Comparison of ENCODE assay signal across 1 cellular context in the genomic region with DNA sequence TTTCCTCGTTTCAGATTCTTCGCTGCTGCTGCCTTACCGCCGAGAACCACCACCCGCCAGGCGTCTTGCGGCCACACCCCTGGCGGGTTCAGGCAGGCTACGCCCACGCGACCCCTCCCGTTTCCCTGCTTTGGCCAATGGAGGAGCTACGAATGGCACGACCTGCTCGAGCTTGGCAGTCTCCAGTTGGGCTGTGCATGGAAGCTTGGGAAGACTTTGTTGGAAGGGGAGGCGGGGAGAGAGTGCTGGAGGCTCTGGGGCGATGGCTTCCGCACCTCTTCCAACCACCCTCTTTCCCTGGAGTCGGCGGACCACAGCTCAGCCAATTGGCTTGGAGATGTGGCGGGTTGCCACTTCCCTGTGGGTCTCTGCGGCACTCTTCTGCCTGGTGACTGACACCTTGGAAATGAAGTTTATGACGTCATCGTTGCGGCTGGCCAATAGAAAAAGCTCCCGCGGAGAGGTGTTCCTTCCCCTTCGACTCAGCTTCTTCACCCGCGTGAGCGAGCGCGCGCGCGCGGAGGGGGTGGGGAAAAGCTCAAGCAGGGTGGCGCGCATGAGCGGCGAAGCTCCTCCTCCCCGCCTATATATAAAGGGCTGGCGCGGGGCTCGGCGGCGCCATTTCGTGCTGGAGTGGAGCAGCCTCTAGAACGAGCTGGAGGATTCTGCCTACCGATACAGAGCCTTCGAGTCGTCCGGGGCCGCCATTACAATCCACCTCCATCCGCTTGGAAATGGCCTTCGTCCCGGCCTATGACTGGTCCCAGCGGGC.
TF ChIP-seq lines count a peak whose summit lies in the region.

No MANE protein-coding gene starts in this region.

TF ChIP-seq in HepG2, 621 proteins besides CTCF, POLR2A, EP300 and RAD21 (continued from another document and continues in another):
- TF ChIP-seq ZNF562 (CRISPR knock-in tag; IDR thresholded peaks at IDR 0.05; ENCODE audit: borderline replicate concordance) (no peak), ZNF3 (CRISPR knock-in tag; IDR thresholded peaks at IDR 0.05) (no peak), ZNF282 (IDR thresholded peaks at IDR 0.05; ENCODE audit: partially characterized antibody) (no peak), POGZ (CRISPR knock-in tag; IDR thresholded peaks at IDR 0.05) (peak; percentile 17; the same call in 1 of the 2 replicates), FOXM1 (CRISPR knock-in tag; IDR thresholded peaks at IDR 0.05) (no peak), ZNF691 (CRISPR knock-in tag; IDR thresholded peaks at IDR 0.05; ENCODE audit: borderline replicate concordance, low read depth) (peak; percentile 45; the same call in 1 of the 2 replicates), ZNF839 (CRISPR knock-in tag; IDR thresholded peaks at IDR 0.05; ENCODE audit: borderline replicate concordance) (no peak), ATF7-NPFF (CRISPR knock-in tag; IDR thresholded peaks at IDR 0.05; ENCODE audit: low read depth) (no peak), ZBTB37 (CRISPR knock-in tag; IDR thresholded peaks at IDR 0.05) (no peak), CHD2 (IDR thresholded peaks at IDR 0.05; ENCODE audit: low read depth, low read length) (peak; percentile 17; the same call in 1 of the 2 replicates), CEBPB (IDR thresholded peaks at IDR 0.05; ENCODE audit: borderline replicate concordance, low read depth, low read length) (0 out of 2 replicates have a peak, but pooled peaks have one; percentile 6), ZNF30 (CRISPR knock-in tag; IDR thresholded peaks at IDR 0.05) (no peak), KDM3A (CRISPR knock-in tag; IDR thresholded peaks at IDR 0.05; ENCODE audit: low read depth) (peak; percentile 34; the same call in 1 of the 2 replicates), ZNF615 (CRISPR knock-in tag; IDR thresholded peaks at IDR 0.05; ENCODE audit: borderline replicate concordance) (no peak), HNF1A (IDR thresholded peaks at IDR 0.05; ENCODE audit: low read depth) (no peak), HNF1A (CRISPR knock-in tag; IDR thresholded peaks at IDR 0.05; ENCODE audit: borderline replicate concordance) (peak; percentile 38; the same call in 1 of the 2 replicates), FOXA1 (IDR thresholded peaks at IDR 0.05) (no peak), FOXA1 (CRISPR knock-in tag; IDR thresholded peaks at IDR 0.05) (no peak), KLF12 (CRISPR knock-in tag; IDR thresholded peaks at IDR 0.05; ENCODE audit: borderline replicate concordance) (peak; percentile 70), ZNF317 (CRISPR knock-in tag; IDR thresholded peaks at IDR 0.05) (no peak), FOXP1 (IDR thresholded peaks at IDR 0.05) (no peak), FOXP1 (CRISPR knock-in tag; IDR thresholded peaks at IDR 0.05) (no peak), DRAP1 (CRISPR knock-in tag; IDR thresholded peaks at IDR 0.05) (peak; percentile 99), ZFAT (CRISPR knock-in tag; conservative IDR thresholded peaks at IDR 0.05) (no peak; the same call in 1 of the 2 replicates), ZNF713 (CRISPR knock-in tag; IDR thresholded peaks at IDR 0.05) (0 out of 2 replicates have a peak, but pooled peaks have one; percentile 68), NCOA5 (CRISPR knock-in tag; IDR thresholded peaks at IDR 0.05) (peak; percentile 87), KDM5B (CRISPR knock-in tag; IDR thresholded peaks at IDR 0.05; ENCODE audit: borderline replicate concordance) (no peak), GABPA (IDR thresholded peaks at IDR 0.05; ENCODE audit: low read depth, low read length) (no peak), GABPA (CRISPR knock-in tag; IDR thresholded peaks at IDR 0.05; ENCODE audit: low read depth) (peak; percentile 36; the same call in 1 of the 2 replicates), RNF2 (conservative IDR thresholded peaks at IDR 0.05; ENCODE audit: low read depth) (peak; percentile 55; the same call in 1 of the 2 replicates), HDAC6 (IDR thresholded peaks at IDR 0.05; ENCODE audit: low read depth, low read length) (no peak), ZBTB20 (CRISPR knock-in tag; IDR thresholded peaks at IDR 0.05; ENCODE audit: borderline replicate concordance, low read depth) (no peak; the same call in 1 of the 2 replicates), BRCA1 (CRISPR knock-in tag; IDR thresholded peaks at IDR 0.05) (peak; percentile 77; the same call in 1 of the 2 replicates), SMAD9 (CRISPR knock-in tag; IDR thresholded peaks at IDR 0.05) (no peak; the same call in none of the 2 replicates), SRSF9 (IDR thresholded peaks at IDR 0.05; ENCODE audit: borderline replicate concordance, insufficient read depth, low read depth, low read length, poor library complexity, severe bottlenecking) (no peak)
- TF ChIP-seq, protein P1, sequence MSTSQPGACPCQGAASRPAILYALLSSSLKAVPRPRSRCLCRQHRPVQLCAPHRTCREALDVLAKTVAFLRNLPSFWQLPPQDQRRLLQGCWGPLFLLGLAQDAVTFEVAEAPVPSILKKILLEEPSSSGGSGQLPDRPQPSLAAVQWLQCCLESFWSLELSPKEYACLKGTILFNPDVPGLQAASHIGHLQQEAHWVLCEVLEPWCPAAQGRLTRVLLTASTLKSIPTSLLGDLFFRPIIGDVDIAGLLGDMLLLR (CRISPR knock-in tag; IDR thresholded peaks at IDR 0.05) = peak; percentile 47; the same call in 1 of the 2 replicates
- TF ChIP-seq, protein P2, sequence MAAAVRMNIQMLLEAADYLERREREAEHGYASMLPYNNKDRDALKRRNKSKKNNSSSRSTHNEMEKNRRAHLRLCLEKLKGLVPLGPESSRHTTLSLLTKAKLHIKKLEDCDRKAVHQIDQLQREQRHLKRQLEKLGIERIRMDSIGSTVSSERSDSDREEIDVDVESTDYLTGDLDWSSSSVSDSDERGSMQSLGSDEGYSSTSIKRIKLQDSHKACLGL (CRISPR knock-in tag; IDR thresholded peaks at IDR 0.05) = peak; percentile 49; the same call in 1 of the 2 replicates
- TF ChIP-seq, protein P3, sequence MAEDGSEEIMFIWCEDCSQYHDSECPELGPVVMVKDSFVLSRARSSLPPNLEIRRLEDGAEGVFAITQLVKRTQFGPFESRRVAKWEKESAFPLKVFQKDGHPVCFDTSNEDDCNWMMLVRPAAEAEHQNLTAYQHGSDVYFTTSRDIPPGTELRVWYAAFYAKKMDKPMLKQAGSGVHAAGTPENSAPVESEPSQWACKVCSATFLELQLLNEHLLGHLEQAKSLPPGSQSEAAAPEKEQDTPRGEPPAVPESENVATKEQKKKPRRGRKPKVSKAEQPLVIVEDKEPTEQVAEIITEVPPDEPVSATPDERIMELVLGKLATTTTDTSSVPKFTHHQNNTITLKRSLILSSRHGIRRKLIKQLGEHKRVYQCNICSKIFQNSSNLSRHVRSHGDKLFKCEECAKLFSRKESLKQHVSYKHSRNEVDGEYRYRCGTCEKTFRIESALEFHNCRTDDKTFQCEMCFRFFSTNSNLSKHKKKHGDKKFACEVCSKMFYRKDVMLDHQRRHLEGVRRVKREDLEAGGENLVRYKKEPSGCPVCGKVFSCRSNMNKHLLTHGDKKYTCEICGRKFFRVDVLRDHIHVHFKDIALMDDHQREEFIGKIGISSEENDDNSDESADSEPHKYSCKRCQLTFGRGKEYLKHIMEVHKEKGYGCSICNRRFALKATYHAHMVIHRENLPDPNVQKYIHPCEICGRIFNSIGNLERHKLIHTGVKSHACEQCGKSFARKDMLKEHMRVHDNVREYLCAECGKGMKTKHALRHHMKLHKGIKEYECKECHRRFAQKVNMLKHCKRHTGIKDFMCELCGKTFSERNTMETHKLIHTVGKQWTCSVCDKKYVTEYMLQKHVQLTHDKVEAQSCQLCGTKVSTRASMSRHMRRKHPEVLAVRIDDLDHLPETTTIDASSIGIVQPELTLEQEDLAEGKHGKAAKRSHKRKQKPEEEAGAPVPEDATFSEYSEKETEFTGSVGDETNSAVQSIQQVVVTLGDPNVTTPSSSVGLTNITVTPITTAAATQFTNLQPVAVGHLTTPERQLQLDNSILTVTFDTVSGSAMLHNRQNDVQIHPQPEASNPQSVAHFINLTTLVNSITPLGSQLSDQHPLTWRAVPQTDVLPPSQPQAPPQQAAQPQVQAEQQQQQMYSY (CRISPR knock-in tag; IDR thresholded peaks at IDR 0.05) = peak; percentile 66; the same call in 1 of the 2 replicates
- TF ChIP-seq, protein P4, sequence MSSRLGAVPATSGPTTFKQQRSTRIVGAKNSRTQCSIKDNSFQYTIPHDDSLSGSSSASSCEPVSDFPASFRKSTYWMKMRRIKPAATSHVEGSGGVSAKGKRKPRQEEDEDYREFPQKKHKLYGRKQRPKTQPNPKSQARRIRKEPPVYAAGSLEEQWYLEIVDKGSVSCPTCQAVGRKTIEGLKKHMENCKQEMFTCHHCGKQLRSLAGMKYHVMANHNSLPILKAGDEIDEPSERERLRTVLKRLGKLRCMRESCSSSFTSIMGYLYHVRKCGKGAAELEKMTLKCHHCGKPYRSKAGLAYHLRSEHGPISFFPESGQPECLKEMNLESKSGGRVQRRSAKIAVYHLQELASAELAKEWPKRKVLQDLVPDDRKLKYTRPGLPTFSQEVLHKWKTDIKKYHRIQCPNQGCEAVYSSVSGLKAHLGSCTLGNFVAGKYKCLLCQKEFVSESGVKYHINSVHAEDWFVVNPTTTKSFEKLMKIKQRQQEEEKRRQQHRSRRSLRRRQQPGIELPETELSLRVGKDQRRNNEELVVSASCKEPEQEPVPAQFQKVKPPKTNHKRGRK (CRISPR knock-in tag; IDR thresholded peaks at IDR 0.05) = no peak
- TF ChIP-seq, protein P5, sequence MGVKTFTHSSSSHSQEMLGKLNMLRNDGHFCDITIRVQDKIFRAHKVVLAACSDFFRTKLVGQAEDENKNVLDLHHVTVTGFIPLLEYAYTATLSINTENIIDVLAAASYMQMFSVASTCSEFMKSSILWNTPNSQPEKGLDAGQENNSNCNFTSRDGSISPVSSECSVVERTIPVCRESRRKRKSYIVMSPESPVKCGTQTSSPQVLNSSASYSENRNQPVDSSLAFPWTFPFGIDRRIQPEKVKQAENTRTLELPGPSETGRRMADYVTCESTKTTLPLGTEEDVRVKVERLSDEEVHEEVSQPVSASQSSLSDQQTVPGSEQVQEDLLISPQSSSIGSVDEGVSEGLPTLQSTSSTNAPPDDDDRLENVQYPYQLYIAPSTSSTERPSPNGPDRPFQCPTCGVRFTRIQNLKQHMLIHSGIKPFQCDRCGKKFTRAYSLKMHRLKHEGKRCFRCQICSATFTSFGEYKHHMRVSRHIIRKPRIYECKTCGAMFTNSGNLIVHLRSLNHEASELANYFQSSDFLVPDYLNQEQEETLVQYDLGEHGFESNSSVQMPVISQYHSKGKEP (CRISPR knock-in tag; IDR thresholded peaks at IDR 0.05) = peak; percentile 71; the same call in 1 of the 2 replicates
- TF ChIP-seq, protein P6, sequence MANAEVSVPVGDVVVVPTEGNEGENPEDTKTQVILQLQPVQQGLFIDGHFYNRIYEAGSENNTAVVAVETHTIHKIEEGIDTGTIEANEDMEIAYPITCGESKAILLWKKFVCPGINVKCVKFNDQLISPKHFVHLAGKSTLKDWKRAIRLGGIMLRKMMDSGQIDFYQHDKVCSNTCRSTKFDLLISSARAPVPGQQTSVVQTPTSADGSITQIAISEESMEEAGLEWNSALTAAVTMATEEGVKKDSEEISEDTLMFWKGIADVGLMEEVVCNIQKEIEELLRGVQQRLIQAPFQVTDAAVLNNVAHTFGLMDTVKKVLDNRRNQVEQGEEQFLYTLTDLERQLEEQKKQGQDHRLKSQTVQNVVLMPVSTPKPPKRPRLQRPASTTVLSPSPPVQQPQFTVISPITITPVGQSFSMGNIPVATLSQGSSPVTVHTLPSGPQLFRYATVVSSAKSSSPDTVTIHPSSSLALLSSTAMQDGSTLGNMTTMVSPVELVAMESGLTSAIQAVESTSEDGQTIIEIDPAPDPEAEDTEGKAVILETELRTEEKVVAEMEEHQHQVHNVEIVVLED (CRISPR knock-in tag; IDR thresholded peaks at IDR 0.05; ENCODE audit: borderline replicate concordance) = 0 out of 2 replicates have a peak, but pooled peaks have one; percentile 47
